In genomic region chr9:116605060-116605459, GRCh38 we compare ENCODE assay signal across 28 cellular contexts.
"Had no signal": no experiment of that assay in that cellular context is flagged by ENCODE, and none has a peak within 500 bp of the region (broad histone marks: within the 10 kb centered on the region; RNA-seq: fewer than 3 reads in every experiment).

No MANE protein-coding gene starts in this region.

- ATAC-seq: activated CD8-positive, alpha-beta T cell treated with anti-CD3 and anti-CD28 coated beads for 36 hours; activated naive CD8-positive, alpha-beta T cell treated with anti-CD3 and anti-CD28 coated beads, Interleukin-2, amount 50 U/mL, for 24 hours; activated T-cell treated with anti-CD3 and anti-CD28 coated beads, Interleukin-2, amount 50 U/mL, for 4 hours; activated T-helper 17 cell treated with anti-CD3 and anti-CD28 coated beads, Interleukin-2, amount 50 U/mL, for 72 hours; stimulated activated memory B cell treated with anti-CD40 and anti-IgM and Interleukin-4, amounts not matched to agents 10 μg/mL and 1 μg/mL and 100 μg/mL, for 72 hours; WTC11 had no signal

- DNase-seq: activated CD4-positive, alpha-beta T cell treated with anti-CD3 and anti-CD28 coated beads for 1 hour; activated CD4-positive, alpha-beta T cell treated with anti-CD3 and anti-CD28 coated beads, Interleukin-2, amount 50 U/mL, for 1 hour; activated CD8-positive, alpha-beta T cell treated with anti-CD3 and anti-CD28 coated beads for 36 hours; activated gamma-delta T cell treated with Interleukin-2 at 50 U/mL for 16 hours; activated naive CD4-positive, alpha-beta T cell treated with anti-CD3 and anti-CD28 coated beads, Interleukin-2, amount 50 U/mL, for 16 hours; activated naive CD8-positive, alpha-beta T cell treated with anti-CD3 and anti-CD28 coated beads, Interleukin-2, amount 50 U/mL, for 24 hours; activated T-cell treated with anti-CD3 and anti-CD28 coated beads, Interleukin-2, amount 50 U/mL, for 4 hours; central memory CD4-positive, alpha-beta T cell; endodermal cell; glutamatergic neuron; hippocampal formation; left cardiac atrium; naive B cell; nephron progenitor cell; sigmoid colon; stimulated activated CD4-positive, alpha-beta T cell treated with anti-CD3 and anti-CD28 coated beads, Interleukin-1b, Interleukin-23, amount 100 ng/mL, for 48 hours; stimulated activated CD4-positive, alpha-beta T cell treated with anti-CD3 and anti-CD28 coated beads, Interleukin-4, amount 100 ng/mL, for 4 hours; stimulated activated CD8-positive, alpha-beta memory T cell treated with anti-CD3 and anti-CD28 coated beads, Interleukin-4, amount 100 ng/mL, for 48 hours; T-helper 2 cell had no signal

- H3K36me3 Mint-ChIP-seq: naive B cell had no signal

- H3K27me3 Mint-ChIP-seq: activated CD8-positive, alpha-beta T cell treated with anti-CD3 and anti-CD28 coated beads for 36 hours; activated naive CD8-positive, alpha-beta T cell treated with anti-CD3 and anti-CD28 coated beads, Interleukin-2, amount 50 U/mL, for 24 hours; activated T-helper 17 cell treated with anti-CD3 and anti-CD28 coated beads, Interleukin-2, amount 50 U/mL, for 72 hours; dendritic cell treated with granulocyte-macrophage colony-stimulating factor and Interleukin-4, amounts not matched to agents 40 ng/mL and 50 ng/mL, for 4 days; stimulated activated memory B cell treated with anti-CD40 and anti-IgM and Interleukin-4, amounts not matched to agents 10 μg/mL and 1 μg/mL and 100 μg/mL, for 72 hours had no signal

- H3K27me3 ChIP-seq: esophagus muscularis mucosa, neutrophil, sigmoid colon, tibial nerve had no signal

- H3K4me3 Mint-ChIP-seq: activated CD8-positive, alpha-beta T cell treated with anti-CD3 and anti-CD28 coated beads for 36 hours; activated naive CD8-positive, alpha-beta T cell treated with anti-CD3 and anti-CD28 coated beads, Interleukin-2, amount 50 U/mL, for 24 hours; activated T-cell treated with anti-CD3 and anti-CD28 coated beads, Interleukin-2, amount 50 U/mL, for 4 hours; activated T-helper 17 cell treated with anti-CD3 and anti-CD28 coated beads, Interleukin-2, amount 50 U/mL, for 72 hours; dendritic cell treated with granulocyte-macrophage colony-stimulating factor and Interleukin-4, amounts not matched to agents 40 ng/mL and 50 ng/mL, for 4 days; endodermal cell; mesothelial cell of epicardium; naive B cell; nephron progenitor cell; stimulated activated memory B cell treated with anti-CD40 and anti-IgM and Interleukin-4, amounts not matched to agents 10 μg/mL and 1 μg/mL and 100 μg/mL, for 72 hours; WTC11 had no signal

- H3K4me1 ChIP-seq: esophagus muscularis mucosa, sigmoid colon, tibial nerve had no signal

- H3K4me1 Mint-ChIP-seq: activated naive CD8-positive, alpha-beta T cell treated with anti-CD3 and anti-CD28 coated beads, Interleukin-2, amount 50 U/mL, for 24 hours; activated T-helper 17 cell treated with anti-CD3 and anti-CD28 coated beads, Interleukin-2, amount 50 U/mL, for 72 hours; naive B cell; stimulated activated memory B cell treated with anti-CD40 and anti-IgM and Interleukin-4, amounts not matched to agents 10 μg/mL and 1 μg/mL and 100 μg/mL, for 72 hours had no signal

- H3K9me3 ChIP-seq: esophagus muscularis mucosa, neutrophil, sigmoid colon, tibial nerve had no signal

- H3K27ac Mint-ChIP-seq: activated CD8-positive, alpha-beta T cell treated with anti-CD3 and anti-CD28 coated beads for 36 hours; activated naive CD8-positive, alpha-beta T cell treated with anti-CD3 and anti-CD28 coated beads, Interleukin-2, amount 50 U/mL, for 24 hours; activated T-helper 17 cell treated with anti-CD3 and anti-CD28 coated beads, Interleukin-2, amount 50 U/mL, for 72 hours; dendritic cell treated with granulocyte-macrophage colony-stimulating factor and Interleukin-4, amounts not matched to agents 40 ng/mL and 50 ng/mL, for 4 days; endodermal cell; naive B cell; stimulated activated memory B cell treated with anti-CD40 and anti-IgM and Interleukin-4, amounts not matched to agents 10 μg/mL and 1 μg/mL and 100 μg/mL, for 72 hours; WTC11 had no signal

- H3K36me3 ChIP-seq: neutrophil, sigmoid colon had no signal

- H3K9me3 Mint-ChIP-seq: activated CD8-positive, alpha-beta T cell treated with anti-CD3 and anti-CD28 coated beads for 36 hours; activated naive CD8-positive, alpha-beta T cell treated with anti-CD3 and anti-CD28 coated beads, Interleukin-2, amount 50 U/mL, for 24 hours; activated T-cell treated with anti-CD3 and anti-CD28 coated beads, Interleukin-2, amount 50 U/mL, for 4 hours; activated T-helper 17 cell treated with anti-CD3 and anti-CD28 coated beads, Interleukin-2, amount 50 U/mL, for 72 hours; dendritic cell treated with granulocyte-macrophage colony-stimulating factor and Interleukin-4, amounts not matched to agents 40 ng/mL and 50 ng/mL, for 4 days; endodermal cell; stimulated activated memory B cell treated with anti-CD40 and anti-IgM and Interleukin-4, amounts not matched to agents 10 μg/mL and 1 μg/mL and 100 μg/mL, for 72 hours; WTC11 had no signal

- H3K27ac ChIP-seq: neutrophil, sigmoid colon, tibial nerve had no signal

- H3K4me3 ChIP-seq: esophagus muscularis mucosa, sigmoid colon, smooth muscle cell, tibial nerve had no signal
